ENCODE assay signal across 9 cellular contexts in genomic region chr10:125048101-125048864, GRCh38.
A peak's percentile ranks its signal among the peaks of the same experiment; 100 is the strongest.
DNase-seq lines count a peak whose midpoint lies in the region; ATAC-seq and TF ChIP-seq lines count a peak whose summit lies in the region.
"Had no signal": no experiment of that assay in that cellular context is flagged by ENCODE, and none has a peak within 500 bp of the region (broad histone marks: within the 10 kb centered on the region; RNA-seq: fewer than 3 reads in every experiment).

No MANE protein-coding gene starts in this region.

- ATAC-seq in HG03432 (IDR thresholded peaks at IDR 0.05; ENCODE audit: unreplicated experiment) (peak; percentile 97), naive B cell (ENCODE audit: low read depth in 2 of 2) (peak; percentile 55 to 76)
- peak; percentile 80 for ATAC-seq in activated CD8-positive, alpha-beta memory T cell treated with anti-CD3 and anti-CD28 coated beads, Interleukin-2, amount 10 ng/mL, durations not matched to agents 7 days and 5 days

- DNase-seq in CD14-positive monocyte (ENCODE audit: low spot score) (peak; percentile 78), GM19238 (ENCODE audit: insufficient read length, low spot score) (peak; percentile 80), NOMO-1 treated with DMSO at 0.1 percent for 48 hours (lab: John Stamatoyannopoulos, UW; ENCODE audit: unreplicated experiment) (peak; percentile 28), epithelial cell of proximal tubule (ENCODE audit: low read depth) (no peak), naive B cell (peak; percentile 52)
- DNase-seq in activated CD8-positive, alpha-beta memory T cell treated with anti-CD3 and anti-CD28 coated beads, Interleukin-2, amount 10 ng/mL, durations not matched to agents 7 days and 5 days = peak; percentile 75
- DNase-seq in stimulated activated naive CD4-positive, alpha-beta T cell treated with Interleukin-2 at 50 U/mL for 16 hours (lab: John Stamatoyannopoulos, UW) = peak; percentile 13

- CTCF ChIA-PET in activated CD8-positive, alpha-beta memory T cell treated with anti-CD3 and anti-CD28 coated beads, Interleukin-2, amount 10 ng/mL, durations not matched to agents 7 days and 5 days (lab: Charles Lee) = interaction anchor here (0.6 to 2.1 kb wide), 14 partner anchors 9 to 656 kb away, joined by 3 to 9 read pairs (median 4); no protein-coding TSS in a partner anchor

- no peak overlapping the region for H3K4me3 Mint-ChIP-seq in CD14-positive monocyte
- H3K4me3 Mint-ChIP-seq in activated CD8-positive, alpha-beta memory T cell treated with anti-CD3 and anti-CD28 coated beads, Interleukin-2, amount 10 ng/mL, durations not matched to agents 7 days and 5 days = no peak overlapping the region
- no peak overlapping the region for H3K4me3 Mint-ChIP-seq in naive B cell
- H3K4me3 Mint-ChIP-seq: activated naive CD8-positive, alpha-beta T cell had no signal

- intact Hi-C loops in CD14-positive monocyte (cut with micrococcal nuclease) = loop anchor here in 1 of 2 donors (2.0 kb wide), 1 partner anchor 17 kb away; no protein-coding TSS in a partner anchor

- TF ChIP-seq CTCF in CD14-positive monocyte (IDR thresholded peaks at IDR 0.05) (peak; percentile 97), epithelial cell of proximal tubule (conservative IDR thresholded peaks at IDR 0.05; ENCODE audit: low read depth, low read length) (peak; percentile 99)

- peaks cover 11 to 34% of the 10 kb centered on the region in 2 donors for H3K36me3 Mint-ChIP-seq in CD14-positive monocyte
- H3K36me3 Mint-ChIP-seq in activated CD8-positive, alpha-beta memory T cell treated with anti-CD3 and anti-CD28 coated beads, Interleukin-2, amount 10 ng/mL, durations not matched to agents 7 days and 5 days = no peaks in the 10 kb centered on the region
- H3K36me3 Mint-ChIP-seq in naive B cell = peaks cover 0 to 7% of the 10 kb centered on the region in 2 donors
- H3K36me3 Mint-ChIP-seq: activated naive CD8-positive, alpha-beta T cell had no signal

- peaks cover 30% of the 10 kb centered on the region for H3K4me1 Mint-ChIP-seq in CD14-positive monocyte
- peaks cover 2% of the 10 kb centered on the region for H3K4me1 Mint-ChIP-seq in activated CD8-positive, alpha-beta memory T cell treated with anti-CD3 and anti-CD28 coated beads, Interleukin-2, amount 10 ng/mL, durations not matched to agents 7 days and 5 days
- peaks cover 0 to 6% (median 0%) of the 10 kb centered on the region in 3 donors for H3K4me1 Mint-ChIP-seq in naive B cell

- H3K4me3 ChIP-seq in epithelial cell of proximal tubule (ENCODE audit: low read depth, low read length) = no peak overlapping the region

- H3K27me3 Mint-ChIP-seq in CD14-positive monocyte (ENCODE audit: low read depth in 3 of 3) (no peaks in the 10 kb centered on the region), naive B cell (peaks cover 58 to 65% (median 64%) of the 10 kb centered on the region in 3 donors)
- H3K27me3 Mint-ChIP-seq in activated CD8-positive, alpha-beta memory T cell treated with anti-CD3 and anti-CD28 coated beads, Interleukin-2, amount 10 ng/mL, durations not matched to agents 7 days and 5 days = peaks cover 10% of the 10 kb centered on the region
- H3K27me3 Mint-ChIP-seq: activated naive CD8-positive, alpha-beta T cell had no signal

- H3K9me3 Mint-ChIP-seq in CD14-positive monocyte (no peaks in the 10 kb centered on the region), naive B cell (peaks cover 0 to 1% (median 0%) of the 10 kb centered on the region in 7 donors)
- H3K9me3 Mint-ChIP-seq in activated CD8-positive, alpha-beta memory T cell treated with anti-CD3 and anti-CD28 coated beads, Interleukin-2, amount 10 ng/mL, durations not matched to agents 7 days and 5 days (ENCODE audit: low read depth) = no peaks in the 10 kb centered on the region

- peak overlapping the region in 3 of 7 donors; percentile 22 to 63 (median 58) for H3K27ac Mint-ChIP-seq in CD14-positive monocyte
- no peak overlapping the region for H3K27ac Mint-ChIP-seq in activated CD8-positive, alpha-beta memory T cell treated with anti-CD3 and anti-CD28 coated beads, Interleukin-2, amount 10 ng/mL, durations not matched to agents 7 days and 5 days
- no peak overlapping the region for H3K27ac Mint-ChIP-seq in naive B cell
- H3K27ac Mint-ChIP-seq: activated naive CD8-positive, alpha-beta T cell had no signal
